Comparison of ENCODE assay signal across 17 cellular contexts in the genomic region with DNA sequence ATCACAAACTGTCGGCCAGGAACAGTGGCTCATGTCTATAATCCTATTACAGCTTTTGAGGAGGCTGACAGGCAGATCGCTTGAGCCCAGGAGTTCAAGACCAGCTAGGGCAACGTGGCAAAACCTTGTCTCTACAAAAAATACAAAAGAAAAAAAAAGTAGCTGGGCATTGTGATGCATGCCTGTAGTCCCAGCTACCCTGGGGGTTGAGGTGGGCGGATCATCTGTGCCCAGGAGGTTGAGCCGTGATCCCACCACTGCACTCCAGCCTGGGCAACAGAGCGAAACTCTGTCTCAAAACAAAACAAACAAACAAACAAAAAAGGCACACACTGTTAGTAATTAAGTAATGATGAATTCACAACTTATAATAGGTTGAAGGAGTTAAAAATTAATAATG.
"Had no signal": no experiment of that assay in that cellular context is flagged by ENCODE, and none has a peak within 500 bp of the region (broad histone marks: within the 10 kb centered on the region; RNA-seq: fewer than 3 reads in every experiment).

No MANE protein-coding gene starts in this region.

- DNase-seq: KBM-7, MV-4-11, NCI-H1048, NCI-H1105, NCI-H1417, NCI-H1436 treated with DMSO at 0.1 percent for 48 hours, NCI-H1694, NCI-H187 treated with DMSO at 0.1 percent for 48 hours, NCI-H2029 treated with DMSO at 0.1 percent for 48 hours, NCI-H2171 treated with DMSO at 0.1 percent for 48 hours, NCI-H345, NCI-H446 treated with DMSO at 0.1 percent for 48 hours, NCI-H510A treated with DMSO at 0.1 percent for 48 hours, NCI-H526, RPMI8226, SHP77 had no signal

- FAIRE-seq: RCC 7860 had no signal
